11 cellular contexts compared by ENCODE assay signal in the genomic region with DNA sequence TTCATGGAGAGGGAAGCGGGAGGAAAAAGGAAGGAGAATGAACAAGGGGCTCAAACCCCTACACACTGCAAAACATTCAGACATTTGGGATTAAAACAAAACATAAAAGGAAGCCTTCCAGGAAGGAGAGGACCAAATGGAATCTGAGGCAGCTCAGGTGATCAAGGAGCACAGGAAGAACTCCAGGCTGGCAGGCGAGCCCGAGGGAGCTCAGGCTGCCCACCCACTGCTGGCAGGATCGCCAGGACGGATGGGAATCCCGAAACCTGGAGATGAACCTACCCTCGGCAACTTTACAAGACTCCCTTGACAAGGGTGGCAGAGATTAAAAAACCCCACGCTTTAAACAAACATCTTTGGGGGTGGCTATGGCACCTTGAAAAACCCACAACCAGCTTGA. TPM values are rescaled to one million over a fixed set of nuclear protein-coding genes. Genes with fewer than 3 reads are reported as not detected.
DNase-seq lines count a peak whose midpoint lies in the region; ATAC-seq and TF ChIP-seq lines count a peak whose summit lies in the region.
"Had no signal": no experiment of that assay in that cellular context is flagged by ENCODE, and none has a peak within 500 bp of the region (broad histone marks: within the 10 kb centered on the region; RNA-seq: fewer than 3 reads in every experiment).

No MANE protein-coding gene starts in this region.

- no peak overlapping the region for H2BK12ac ChIP-seq in H9 (ENCODE audit: insufficient read length, low read depth, low read length)

- H3K18ac ChIP-seq in H9 (ENCODE audit: insufficient read length, low read depth, low read length): no peak overlapping the region

- H3K36me3 Mint-ChIP-seq in H9 (ENCODE audit: insufficient read depth in 1 of 3, low read depth in 3 of 3) (peaks cover 46 to 75% (median 63%) of the 10 kb centered on the region in 3 experiments; a peak in 6 of 7 replicates), naive B cell (peaks cover 15 to 44% of the 10 kb centered on the region in 2 donors)
- peaks cover 66% of the 10 kb centered on the region for H3K36me3 Mint-ChIP-seq in activated naive CD8-positive, alpha-beta T cell treated with anti-CD3 and anti-CD28 coated beads, Interleukin-2, amount 50 U/mL, for 24 hours (ENCODE audit: low read depth)

- no peaks in the 10 kb centered on the region for H3K23me2 ChIP-seq in H9 (ENCODE audit: insufficient read length, low read depth, low read length, poor library complexity, severe bottlenecking)

- H3K4me1 Mint-ChIP-seq in H9: peaks cover 71 to 84% of the 10 kb centered on the region in 2 experiments
- peaks cover 87% of the 10 kb centered on the region for H3K4me1 Mint-ChIP-seq in activated naive CD8-positive, alpha-beta T cell treated with anti-CD3 and anti-CD28 coated beads, Interleukin-2, amount 50 U/mL, for 24 hours
- H3K4me1 Mint-ChIP-seq in naive B cell: peaks cover 64 to 91% (median 85%) of the 10 kb centered on the region in 3 donors

- peaks cover 4% of the 10 kb centered on the region; the same call in 1 of the 2 replicates for H3K4me1 ChIP-seq in H9 (ENCODE audit: insufficient read depth, low read length)

- H3K14ac ChIP-seq in H9 (ENCODE audit: insufficient read depth, low read length): no peak overlapping the region

- no peaks in the 10 kb centered on the region for H3K27me3 Mint-ChIP-seq in H9 (ENCODE audit: low read depth)
- H3K27me3 Mint-ChIP-seq in activated naive CD8-positive, alpha-beta T cell treated with anti-CD3 and anti-CD28 coated beads, Interleukin-2, amount 50 U/mL, for 24 hours: no peaks in the 10 kb centered on the region
- no peaks in the 10 kb centered on the region for H3K27me3 Mint-ChIP-seq in naive B cell

- POLR2A ChIA-PET in AG04450 (lab: Yijun Ruan, JAX): no interaction called here

- CTCF ChIA-PET in AG04450 (lab: Charles Lee): interaction anchor here (1.0 to 2.0 kb wide), 2 partner anchors 10 to 12 kb away, joined by 3 to 4 read pairs; no protein-coding TSS in a partner anchor

- H3K79me1 ChIP-seq in H9 (ENCODE audit: insufficient read depth, low read depth, low read length, poor library complexity, severe bottlenecking): peaks cover 3% of the 10 kb centered on the region

- H2BK20ac ChIP-seq in H9 (ENCODE audit: low read depth, low read length, poor library complexity, severe bottlenecking): no peak overlapping the region

- H3K4me2 ChIP-seq in H9 (ENCODE audit: insufficient read depth, insufficient read length, low read length): no peak overlapping the region

- H3K79me2 ChIP-seq in H9 (ENCODE audit: insufficient read depth, low read length): no peaks in the 10 kb centered on the region

- no peaks in the 10 kb centered on the region; a peak in 1 of 5 replicates for H3K9me3 Mint-ChIP-seq in H9
- no peaks in the 10 kb centered on the region for H3K9me3 Mint-ChIP-seq in activated naive CD8-positive, alpha-beta T cell treated with anti-CD3 and anti-CD28 coated beads, Interleukin-2, amount 50 U/mL, for 24 hours
- H3K9me3 Mint-ChIP-seq in naive B cell: no peaks in the 10 kb centered on the region

- no peak overlapping the region for H4K91ac ChIP-seq in H9 (ENCODE audit: insufficient read length, low read depth, low read length)

- H4K8ac ChIP-seq in H9 (replicated peaks; ENCODE audit: insufficient read length, low read depth, low read length): no peak overlapping the region

- H3K9me3 ChIP-seq in AG04450 (ENCODE audit: control insufficient read depth, insufficient read depth, low read length): no peaks in the 10 kb centered on the region
- H3K9me3 ChIP-seq in H9 (ENCODE audit: control insufficient read depth, low read depth, low read length): no peaks in the 10 kb centered on the region
- H3K9me3 ChIP-seq: uterus had no signal

- ATAC-seq in activated naive CD8-positive, alpha-beta T cell treated with anti-CD3 and anti-CD28 coated beads, Interleukin-2, amount 50 U/mL, for 24 hours: no peak
- ATAC-seq in naive B cell (ENCODE audit: low read depth in 2 of 2) (no peak), GM21381 (IDR thresholded peaks at IDR 0.05; ENCODE audit: unreplicated experiment) (no peak), HG03095 (IDR thresholded peaks at IDR 0.05; ENCODE audit: unreplicated experiment) (no peak), HG03135 (IDR thresholded peaks at IDR 0.05; ENCODE audit: unreplicated experiment) (no peak)

- H2BK15ac ChIP-seq in H9 (ENCODE audit: low read depth, low read length): no peak overlapping the region

- no peak overlapping the region for H3K4ac ChIP-seq in H9 (ENCODE audit: low read depth, low read length)

- TF ChIP-seq CTCF in AG04450 (IDR thresholded peaks at IDR 0.05; ENCODE audit: low read depth, low read length) (no peak), H9 (conservative IDR thresholded peaks at IDR 0.05) (no peak)

- no peak overlapping the region for H3K23ac ChIP-seq in H9 (ENCODE audit: insufficient read length, low read depth, low read length)

- no peak overlapping the region for H3K56ac ChIP-seq in H9 (ENCODE audit: insufficient read length, low read depth, low read length)

- H3K27ac Mint-ChIP-seq in H9: peak overlapping the region; percentile 23 to 98 (median 74); a peak in 5 of 7 replicates
- peak overlapping the region; percentile 92 for H3K27ac Mint-ChIP-seq in activated naive CD8-positive, alpha-beta T cell treated with anti-CD3 and anti-CD28 coated beads, Interleukin-2, amount 50 U/mL, for 24 hours
- H3K27ac Mint-ChIP-seq in naive B cell: peak overlapping the region; percentile 76 to 98 (median 92)

- no peaks in the 10 kb centered on the region for H4K20me1 ChIP-seq in H9 (ENCODE audit: control insufficient read depth, insufficient read depth, insufficient read length)

- no CpG with 5 or more reads among the region's 8 CpGs for WGBS in H9 (ENCODE audit: extremely low coverage, insufficient read length, low lambda C conversion rate)

- peak overlapping the region; percentile 39 for H3K27ac ChIP-seq in AG04450 (ENCODE audit: low read depth, low read length)
- no peak overlapping the region for H3K27ac ChIP-seq in H9 (ENCODE audit: insufficient read length, low read depth, low read length)

- H3K27me3 ChIP-seq in AG04450 (ENCODE audit: control insufficient read depth, insufficient read depth, low read length) (no peaks in the 10 kb centered on the region), H9 (ENCODE audit: insufficient read depth, low read length) (no peaks in the 10 kb centered on the region)
- H3K27me3 ChIP-seq: uterus had no signal

- no peak overlapping the region for H2BK120ac ChIP-seq in H9 (ENCODE audit: low read depth, low read length, poor library complexity, severe bottlenecking)

- no peak overlapping the region for H2AK5ac ChIP-seq in H9 (ENCODE audit: insufficient read length, low read length)

- no peak overlapping the region for H4K5ac ChIP-seq in H9 (ENCODE audit: insufficient read length, low read depth, low read length)

- H3K4me3 ChIP-seq in AG04450 (ENCODE audit: low read depth, low read length): no peak overlapping the region
- H3K4me3 ChIP-seq: uterus had no signal

- no peak overlapping the region for H3K9ac ChIP-seq in H9 (ENCODE audit: extremely low read depth, insufficient read length, low read length)

- H2AFZ ChIP-seq in H9 (ENCODE audit: low read length): no peak overlapping the region

- no peak overlapping the region for H2BK5ac ChIP-seq in H9 (ENCODE audit: insufficient read length, low read length)

- no peak for DNase-seq in AG04450 (ENCODE audit: low read depth, low spot score)
- DNase-seq in H9: no peak
- no peak for DNase-seq in activated naive CD8-positive, alpha-beta T cell treated with anti-CD3 and anti-CD28 coated beads, Interleukin-2, amount 50 U/mL, for 24 hours
- DNase-seq in naive B cell: no peak
- no peak for DNase-seq in NCI-H2196 treated with DMSO at 0.1 percent for 48 hours (lab: John Stamatoyannopoulos, UW; ENCODE audit: unreplicated experiment)
- DNase-seq: cerebellar nuclear complex, NCI-H1436, uterus had no signal

- peak overlapping the region; percentile 48 to 67; a peak in 3 of 5 replicates for H3K4me3 Mint-ChIP-seq in H9
- peak overlapping the region; percentile 70 for H3K4me3 Mint-ChIP-seq in activated naive CD8-positive, alpha-beta T cell treated with anti-CD3 and anti-CD28 coated beads, Interleukin-2, amount 50 U/mL, for 24 hours
- H3K4me3 Mint-ChIP-seq in naive B cell: peak overlapping the region; percentile 64 to 96 (median 87)

- no peak overlapping the region for H3T11ph ChIP-seq in H9 (ENCODE audit: low read length)

RNA-seq across cellular contexts. Expression of gene PYGM, which starts 5.0 kb away (rescaled TPM):
- polyA plus RNA-seq in AG04450 (2011; rRNA removed) (0.14 and 0.20 TPM in 2 replicates), naive B cell (ENCODE audit: low read depth in 6 of 6) (1 to 10 TPM in 5 of 6 donors, not detected in 1; 2.1 to 4.9 (median 2.2) TPM)
- polyA minus RNA-seq in AG04450 (2011; rRNA and poly(A)+ RNA removed): 1.1 TPM in 2 replicates
- 3.6 TPM in 2 replicates for total RNA-seq in H9 (2021)

RNA-seq across cellular contexts. Expression of gene SF1, which starts 13.6 kb away (rescaled TPM):
- polyA plus RNA-seq in AG04450 (2011; rRNA removed) (55.9 and 56.8 TPM in 2 replicates), naive B cell (ENCODE audit: low read depth in 6 of 6) (100 to 1,000 TPM in 4 of 6 donors, 10 to 100 TPM in 2; 68.6 to 242 (median 132) TPM)
- polyA minus RNA-seq in AG04450 (2011; rRNA and poly(A)+ RNA removed): 69.1 and 81.7 TPM in 2 replicates
- total RNA-seq in H9 (2021): 514 and 528 TPM in 2 replicates

RNA-seq across cellular contexts. Expression of gene RASGRP2, which starts 20.8 kb away (rescaled TPM):
- polyA plus RNA-seq in AG04450 (2011; rRNA removed): 0.16 and 0.43 TPM in 2 replicates
- polyA minus RNA-seq in AG04450 (2011; rRNA and poly(A)+ RNA removed): 0.48 and 0.78 TPM in 2 replicates
- total RNA-seq in H9 (2021): 24.0 and 26.9 TPM in 2 replicates
- 100 to 1,000 TPM; 274 to 429 (median 285) TPM for polyA plus RNA-seq in naive B cell (ENCODE audit: low read depth in 6 of 6)

RNA-seq across cellular contexts. Expression of gene MAP4K2, which starts 38.3 kb away (rescaled TPM):
- polyA plus RNA-seq in AG04450 (2011; rRNA removed) (9.9 and 14.1 TPM in 2 replicates), naive B cell (ENCODE audit: low read depth in 6 of 6) (10 to 100 TPM; 29.8 to 65.0 (median 39.7) TPM)
- polyA minus RNA-seq in AG04450 (2011; rRNA and poly(A)+ RNA removed): 12.5 and 15.4 TPM in 2 replicates
- 21.6 and 24.7 TPM in 2 replicates for total RNA-seq in H9 (2021)

RNA-seq across cellular contexts. Expression of gene NRXN2, which starts 41.8 kb away (rescaled TPM):
- polyA plus RNA-seq in AG04450 (2011; rRNA removed) (not detected in 2 replicates), naive B cell (ENCODE audit: low read depth in 6 of 6) (not detected)
- 0.17 and 0.51 TPM in 2 replicates for polyA minus RNA-seq in AG04450 (2011; rRNA and poly(A)+ RNA removed)
- total RNA-seq in H9 (2021): 3.9 and 4.8 TPM in 2 replicates

Comparison
In these comparisons a context has a peak if more than half of its experiments do, and no peak if none do; other contexts are left out.
1. RNA of gene RASGRP2, which starts 20.8 kb away (polyA plus RNA-seq): 274 to 429 TPM in naive B cell; 0.16 to 0.43 TPM in AG04450; every median in the first group is over 100 times any median in the second.
2. Peak in every context shown above with its lines, with median percentiles within 50 percentile points of each other: H3K27ac Mint-ChIP-seq and H3K4me3 Mint-ChIP-seq.